In the genomic region with DNA sequence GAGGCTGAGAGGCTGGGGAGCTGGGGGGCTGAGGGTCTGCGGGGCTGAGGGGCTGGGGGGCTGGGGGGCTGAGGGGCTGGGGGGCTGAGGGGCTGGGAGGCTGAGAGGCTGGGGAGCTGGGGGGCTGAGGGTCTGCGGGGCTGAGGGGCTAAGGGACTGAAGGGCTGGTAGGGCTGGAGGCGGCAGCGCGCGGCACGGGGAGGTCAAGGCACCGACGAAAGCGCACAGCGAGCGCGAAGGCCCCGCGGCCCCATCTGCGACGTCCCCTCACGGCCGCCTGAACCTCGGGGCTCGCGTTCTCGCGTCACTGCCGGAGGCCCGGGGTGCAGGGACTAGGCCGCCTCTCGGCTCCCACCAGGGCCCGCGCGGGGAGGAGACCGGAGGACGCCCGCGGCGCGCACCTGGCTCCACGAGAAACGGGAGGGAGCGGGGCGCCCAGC, we compare ENCODE assay signal across 1 cellular context.
TF ChIP-seq lines count a peak whose summit lies in the region.

No MANE protein-coding gene starts in this region.

TF ChIP-seq in SK-N-SH, 30 proteins besides CTCF, POLR2A, EP300 and RAD21 (continued from another document):
- TF ChIP-seq MAX (IDR thresholded peaks at IDR 0.05; ENCODE audit: low read depth) (no peak), POLR2AphosphoS5 (IDR thresholded peaks at IDR 0.05; ENCODE audit: low read depth, low read length) (no peak), RCOR1 (IDR thresholded peaks at IDR 0.05; ENCODE audit: low read length) (no peak), TEAD4 (IDR thresholded peaks at IDR 0.05; ENCODE audit: borderline replicate concordance, insufficient read depth) (no peak), YY1 (IDR thresholded peaks at IDR 0.05; ENCODE audit: low read depth) (no peak)
